Comparison of ENCODE assay signal across 34 cellular contexts in genomic region chr5:24388448-24388847, GRCh38.
"Had no signal": no experiment of that assay in that cellular context is flagged by ENCODE, and none has a peak within 500 bp of the region (broad histone marks: within the 10 kb centered on the region; RNA-seq: fewer than 3 reads in every experiment).

No MANE protein-coding gene starts in this region.

- H3K4me3 ChIP-seq: adrenal gland, ascending aorta, body of pancreas, breast epithelium, cardiac muscle cell had no signal

- DNase-seq: activated effector memory CD4-positive, alpha-beta T cell treated with anti-CD3 and anti-CD28 coated beads, Interleukin-2, amount 50 U/mL, for 16 hours; activated effector memory CD4-positive, alpha-beta T cell treated with Interleukin-2 at 50 U/mL for 16 hours; activated gamma-delta T cell; activated gamma-delta T cell treated with Interleukin-2 at 50 U/mL for 16 hours; activated naive CD4-positive, alpha-beta T cell; activated naive CD4-positive, alpha-beta T cell treated with anti-CD3 and anti-CD28 coated beads for 36 hours; activated naive CD4-positive, alpha-beta T cell treated with anti-CD3 and anti-CD28 coated beads, Interleukin-2, amount 10 ng/mL, durations not matched to agents 7 days and 5 days; activated naive CD4-positive, alpha-beta T cell treated with anti-CD3 and anti-CD28 coated beads, Interleukin-2, amount 50 U/mL, for 16 hours; activated naive CD4-positive, alpha-beta T cell treated with Interleukin-2 at 50 U/mL for 16 hours; activated naive CD8-positive, alpha-beta T cell treated with anti-CD3 and anti-CD28 coated beads for 36 hours; activated naive CD8-positive, alpha-beta T cell treated with anti-CD3 and anti-CD28 coated beads, Interleukin-2, amount 10 ng/mL, durations not matched to agents 7 days and 5 days; activated naive CD8-positive, alpha-beta T cell treated with anti-CD3 and anti-CD28 coated beads, Interleukin-2, amount 50 U/mL, for 24 hours; activated T-cell treated with anti-CD3 and anti-CD28 coated beads, Interleukin-2, amount 50 U/mL, for 1 hour; activated T-cell treated with anti-CD3 and anti-CD28 coated beads, Interleukin-2, amount 50 U/mL, for 24 hours; activated T-cell treated with anti-CD3 and anti-CD28 coated beads, Interleukin-2, amount 50 U/mL, for 4 hours; activated T-cell treated with anti-CD3 and anti-CD28 coated beads, Interleukin-2, amount 50 U/mL, for 48 hours; activated T-cell treated with anti-CD3 and anti-CD28 coated beads, Interleukin-2, amount 50 U/mL, for 72 hours; adrenal gland; amniotic stem cell; amygdala; anterior cingulate cortex; aorta; body of pancreas; brain microvascular endothelial cell; caudate nucleus; central memory CD4-positive, alpha-beta T cell; cerebellar nuclear complex had no signal

- H3K9me3 ChIP-seq: adrenal gland, body of pancreas had no signal

- H3K36me3 ChIP-seq: adrenal gland, ascending aorta, brain microvascular endothelial cell, breast epithelium, cardiac muscle cell had no signal

- FAIRE-seq: astrocyte, bronchial epithelial cell had no signal

- ATAC-seq: activated naive CD4-positive, alpha-beta T cell treated with anti-CD3 and anti-CD28 coated beads, Interleukin-2, amount 50 U/mL, for 72 hours; activated naive CD8-positive, alpha-beta T cell treated with anti-CD3 and anti-CD28 coated beads, Interleukin-2, amount 50 U/mL, for 24 hours; activated T-cell treated with anti-CD3 and anti-CD28 coated beads, Interleukin-2, amount 50 U/mL, for 4 hours; activated T-cell treated with anti-CD3 and anti-CD28 coated beads, Interleukin-2, amount 50 U/mL, for 72 hours; activated T-helper 17 cell treated with anti-CD3 and anti-CD28 coated beads, Interleukin-2, amount 50 U/mL, for 72 hours; body of pancreas had no signal

- H3K4me1 ChIP-seq: adrenal gland, ascending aorta, body of pancreas, breast epithelium had no signal

- H3K27ac ChIP-seq: adrenal gland, ascending aorta, body of pancreas, brain microvascular endothelial cell, breast epithelium, cardiac muscle cell had no signal

- H3K27me3 ChIP-seq: adrenal gland, ascending aorta, body of pancreas, brain microvascular endothelial cell, breast epithelium, cardiac muscle cell had no signal
